In genomic region chr1:157157481-157158190, GRCh38 we compare ENCODE assay signal across 24 cellular contexts. TPM values are rescaled to one million over a fixed set of nuclear protein-coding genes. Genes with fewer than 3 reads are reported as not detected.
DNase-seq lines count a peak whose midpoint lies in the region; ATAC-seq, FAIRE-seq and TF ChIP-seq lines count a peak whose summit lies in the region.
"Had no signal": no experiment of that assay in that cellular context is flagged by ENCODE, and none has a peak within 500 bp of the region (broad histone marks: within the 10 kb centered on the region; RNA-seq: fewer than 3 reads in every experiment).

No MANE protein-coding gene starts in this region.

- H3K4me3 Mint-ChIP-seq in Caco-2 (ENCODE audit: unreplicated experiment): no peak overlapping the region
- H3K4me3 Mint-ChIP-seq: CD4-positive, alpha-beta memory T cell; central memory CD8-positive, alpha-beta T cell had no signal

- peak overlapping the region; percentile 81 for H2AFZ ChIP-seq in keratinocyte (ENCODE audit: control insufficient read depth, low read length)

- no peak overlapping the region for H3K27ac Mint-ChIP-seq in Caco-2 (ENCODE audit: unreplicated experiment)
- H3K27ac Mint-ChIP-seq: activated naive CD4-positive, alpha-beta T cell treated with anti-CD3 and anti-CD28 coated beads, Interleukin-2, amount 50 U/mL, for 72 hours; CD4-positive, alpha-beta memory T cell had no signal

- CTCF ChIA-PET in A673 (lab: Charles Lee) (interaction anchor here (2.3 to 4.1 kb wide), 2 partner anchors 67 to 69 kb away, joined by 7 to 98 read pairs; no protein-coding TSS in a partner anchor), Caco-2 (lab: Charles Lee) (interaction anchor here (1.7 to 4.8 kb wide), 3 partner anchors 23 to 84 kb away, joined by 7 to 132 read pairs (median 72); no protein-coding TSS in a partner anchor)

- H3K4me1 ChIP-seq in A673 (ENCODE audit: insufficient read depth, low read length, poor library complexity, severe bottlenecking): peaks cover 41% of the 10 kb centered on the region
- peaks cover 33% of the 10 kb centered on the region for H3K4me1 ChIP-seq in keratinocyte (ENCODE audit: control insufficient read depth, extremely low read depth, insufficient read depth, low read length)
- peaks cover 41% of the 10 kb centered on the region for H3K4me1 ChIP-seq in Caco-2

- H3K27ac ChIP-seq in A673 (ENCODE audit: low read depth, low read length, poor library complexity, severe bottlenecking): no peak overlapping the region
- no peak overlapping the region for H3K27ac ChIP-seq in keratinocyte (ENCODE audit: control insufficient read depth, insufficient read depth, low read length)
- H3K27ac ChIP-seq: ovary, tibial artery had no signal

- H3K9me3 Mint-ChIP-seq in Caco-2 (ENCODE audit: unreplicated experiment): no peaks in the 10 kb centered on the region
- H3K9me3 Mint-ChIP-seq: activated naive CD4-positive, alpha-beta T cell treated with anti-CD3 and anti-CD28 coated beads, Interleukin-2, amount 50 U/mL, for 72 hours; CD4-positive, alpha-beta memory T cell; central memory CD8-positive, alpha-beta T cell had no signal

- no peaks in the 10 kb centered on the region for H3K9me1 ChIP-seq in keratinocyte (ENCODE audit: control insufficient read depth, extremely low read depth, insufficient read depth, low read length)

- H3K36me3 Mint-ChIP-seq in Caco-2 (ENCODE audit: insufficient read depth, unreplicated experiment): no peaks in the 10 kb centered on the region
- H3K36me3 Mint-ChIP-seq: activated naive CD4-positive, alpha-beta T cell treated with anti-CD3 and anti-CD28 coated beads, Interleukin-2, amount 50 U/mL, for 72 hours; CD4-positive, alpha-beta memory T cell had no signal

- H3K27me3 Mint-ChIP-seq in Caco-2 (ENCODE audit: insufficient read depth, unreplicated experiment): no peaks in the 10 kb centered on the region

- H4K20me1 ChIP-seq in keratinocyte (ENCODE audit: control insufficient read depth, extremely low read depth, insufficient read depth, low read length): no peaks in the 10 kb centered on the region

- BruUV-seq in A673 (replicated peaks; lab: Mats Ljungman, UMichigan) (no TSS peak), Caco-2 (replicated peaks; lab: Mats Ljungman, UMichigan) (no TSS peak)

- H3K9ac ChIP-seq in keratinocyte (ENCODE audit: control insufficient read depth, extremely low read depth, insufficient read depth, low read length): no peak overlapping the region

- H3K27me3 ChIP-seq in A673 (replicated peaks; ENCODE audit: insufficient read depth, low read depth, low read length, poor library complexity) (no peaks in the 10 kb centered on the region), bronchial epithelial cell (ENCODE audit: control insufficient read depth, insufficient read depth, low read length) (no peaks in the 10 kb centered on the region), keratinocyte (ENCODE audit: control insufficient read depth, extremely low read depth, insufficient read depth, low read length) (no peaks in the 10 kb centered on the region), Caco-2 (replicated peaks; ENCODE audit: control insufficient read depth, insufficient read depth, low read length) (no peaks in the 10 kb centered on the region)
- H3K27me3 ChIP-seq: ovary had no signal

- DNase-seq in A673 (ENCODE audit: low spot score) (peak; percentile 51), NCI-H226 (peak; percentile 16), bronchial epithelial cell (ENCODE audit: low read depth) (peak; percentile 65), keratinocyte (ENCODE audit: low read depth, low spot score) (no peak), Caco-2 (no peak), OCI-M1 (lab: John Stamatoyannopoulos, UW) (no peak)
- DNase-seq in activated CD8-positive, alpha-beta memory T cell treated with anti-CD3 and anti-CD28 coated beads for 24 hours: no peak
- DNase-seq: activated CD4-positive, alpha-beta T cell treated with anti-CD3 and anti-CD28 coated beads for 4 hours; activated T-cell treated with anti-CD3 and anti-CD28 coated beads, Interleukin-2, amount 50 U/mL, for 1 hour; CD4-positive, alpha-beta memory T cell; KBM-7; midbrain; NCI-H1105 treated with DMSO at 0.1 percent for 48 hours; NK-92 treated with Interleukin-12 subunit alpha and Interleukin-12 subunit beta, amount 100 ng/mL, for 24 hours; ovary; SIG-M5; tibial artery had no signal

- dilution Hi-C loops in keratinocyte (cut with MboI; ENCODE audit: extremely low pct_ligation_motif_present, low sequenced_read_pairs): no loop called here

- H3K36me3 ChIP-seq in A673 (ENCODE audit: insufficient read depth, low read length, poor library complexity, severe bottlenecking): no peaks in the 10 kb centered on the region
- H3K36me3 ChIP-seq in bronchial epithelial cell (ENCODE audit: control insufficient read depth, insufficient read depth, low read length): no peaks in the 10 kb centered on the region
- H3K36me3 ChIP-seq in keratinocyte (ENCODE audit: control insufficient read depth in 2 of 2, extremely low read depth in 1 of 2, insufficient read depth in 2 of 2, low read length in 2 of 2): no peaks in the 10 kb centered on the region
- H3K36me3 ChIP-seq in Caco-2 (ENCODE audit: control insufficient read depth, insufficient read depth, low read length): no peaks in the 10 kb centered on the region
- H3K36me3 ChIP-seq: ovary, tibial artery had no signal

- TF ChIP-seq CTCF in A673 (conservative IDR thresholded peaks at IDR 0.05; ENCODE audit: low read depth, low read length) (no peak), bronchial epithelial cell (IDR thresholded peaks at IDR 0.05; ENCODE audit: insufficient read depth, low read length, severe bottlenecking) (no peak), keratinocyte (optimal IDR thresholded peaks at IDR 0.05 in 1 of 3, IDR thresholded peaks at IDR 0.05 in 1 of 3, conservative IDR thresholded peaks at IDR 0.05 in 1 of 3; ENCODE audit: extremely low read depth in 1 of 3, insufficient read depth in 2 of 3, low read length in 3 of 3) (no peak), Caco-2 (IDR thresholded peaks at IDR 0.05; ENCODE audit: insufficient read depth in 1 of 2, low read depth in 1 of 2, low read length in 1 of 2, severe bottlenecking in 1 of 2, unreplicated experiment in 1 of 2) (no peak)

- no peak for FAIRE-seq in bronchial epithelial cell (lab: Jason Lieb, UNC)
- peak; percentile 46 for FAIRE-seq in keratinocyte (lab: Jason Lieb, UNC)
- FAIRE-seq: endometrium, GM12878, islet of Langerhans had no signal

- POLR2A ChIA-PET in A673 (lab: Charles Lee; ENCODE audit: low non-redundant PET): no interaction called here
- POLR2A ChIA-PET in Caco-2 (lab: Charles Lee): no interaction called here

- intact Hi-C loops in A673 (cut with micrococcal nuclease; ENCODE audit: unreplicated experiment) (loop anchor here (10.0 kb wide), 1 partner anchor 263 kb away; the partner anchor contains the start of gene PEAR1), Caco-2 (cut with micrococcal nuclease; ENCODE audit: unreplicated experiment) (loop anchor here (5.0 kb wide), 1 partner anchor 110 kb away; the partner anchor contains the start of gene ARHGEF11)

- H3K4me1 Mint-ChIP-seq in Caco-2 (ENCODE audit: low read depth, unreplicated experiment): peaks cover 40% of the 10 kb centered on the region

- no peak for ATAC-seq in HG03460 (IDR thresholded peaks at IDR 0.05; ENCODE audit: unreplicated experiment)
- ATAC-seq: activated naive CD4-positive, alpha-beta T cell treated with anti-CD3 and anti-CD28 coated beads, Interleukin-2, amount 50 U/mL, for 72 hours; GM12878 had no signal

- no peaks in the 10 kb centered on the region for H3K9me3 ChIP-seq in A673 (ENCODE audit: low read depth, low read length, poor library complexity, severe bottlenecking)
- H3K9me3 ChIP-seq in keratinocyte (ENCODE audit: control insufficient read depth, low read depth, low read length): no peaks in the 10 kb centered on the region
- no peaks in the 10 kb centered on the region for H3K9me3 ChIP-seq in Caco-2
- H3K9me3 ChIP-seq: ovary, tibial artery had no signal

- H3K79me2 ChIP-seq in keratinocyte (ENCODE audit: control insufficient read depth, insufficient read depth, low read length): no peaks in the 10 kb centered on the region

- H3K4me2 ChIP-seq in keratinocyte (ENCODE audit: control insufficient read depth, extremely low read depth, insufficient read depth, low read depth, low read length): peak overlapping the region; percentile 42

- H3K4me3 ChIP-seq in A673 (ENCODE audit: low read depth, low read length, poor library complexity, severe bottlenecking): no peak overlapping the region
- no peak overlapping the region for H3K4me3 ChIP-seq in bronchial epithelial cell (ENCODE audit: low read depth, low read length)
- H3K4me3 ChIP-seq in keratinocyte (ENCODE audit: control insufficient read depth in 2 of 3, extremely low read depth in 1 of 3, insufficient read depth in 2 of 3, low read depth in 1 of 3, low read length in 3 of 3): no peak overlapping the region
- H3K4me3 ChIP-seq in Caco-2 (ENCODE audit: low read depth, low read length): no peak overlapping the region
- H3K4me3 ChIP-seq: GM12878, ovary, tibial artery had no signal

RNA-seq across cellular contexts. Expression of gene ETV3, which starts 19.4 kb away (rescaled TPM):
- 40.0 and 46.1 TPM in 2 replicates for total RNA-seq in A673 (2021)
- total RNA-seq in bronchial epithelial cell: 17.1 and 17.9 TPM in 2 replicates
- polyA plus RNA-seq in keratinocyte: 16.7 to 22.3 TPM (median 21.2 TPM) in 3 replicates
- 16.0 TPM for polyA plus RNA-seq in keratinocyte (2011; ENCODE audit: low read depth)
- polyA plus RNA-seq in keratinocyte (2011; cell fraction: cytosol; rRNA removed): 11.0 and 14.0 TPM in 2 replicates
- 34.6 and 39.9 TPM in 2 replicates for polyA plus RNA-seq in keratinocyte (2011; cell fraction: nucleus; rRNA removed)
- polyA plus RNA-seq in keratinocyte (2012; ENCODE audit: low replicate concordance): 20.3 and 25.8 TPM in 2 replicates
- polyA minus RNA-seq in keratinocyte: 23.1 to 53.1 TPM (median 42.1 TPM) in 3 replicates
- 25.3 TPM for polyA minus RNA-seq in keratinocyte (2011; cell fraction: cytosol; rRNA and poly(A)+ RNA removed)
- polyA minus RNA-seq in keratinocyte (2011; cell fraction: nucleus; rRNA and poly(A)+ RNA removed): 31.2 and 45.8 TPM in 2 replicates
- total RNA-seq in Caco-2 (2022): 25.8 and 27.5 TPM in 2 replicates

RNA-seq across cellular contexts. Expression of gene ETV3L, which starts 58.0 kb away (rescaled TPM):
- total RNA-seq in A673 (2021) (not detected in 2 replicates), bronchial epithelial cell (not detected in 2 replicates), Caco-2 (2022) (not detected in 2 replicates)
- polyA plus RNA-seq in keratinocyte: not detected in 3 replicates
- polyA plus RNA-seq in keratinocyte (2011; ENCODE audit: low read depth): not detected
- polyA plus RNA-seq in keratinocyte (2011; cell fraction: cytosol; rRNA removed): not detected in 2 replicates
- not detected in 2 replicates for polyA plus RNA-seq in keratinocyte (2011; cell fraction: nucleus; rRNA removed)
- not detected in 2 replicates for polyA plus RNA-seq in keratinocyte (2012; ENCODE audit: low replicate concordance)
- not detected in 3 replicates for polyA minus RNA-seq in keratinocyte
- polyA minus RNA-seq in keratinocyte (2011; cell fraction: cytosol; rRNA and poly(A)+ RNA removed): not detected
- not detected in 2 replicates for polyA minus RNA-seq in keratinocyte (2011; cell fraction: nucleus; rRNA and poly(A)+ RNA removed)
- total RNA-seq: A172; activated naive CD4-positive, alpha-beta T cell treated with anti-CD3 and anti-CD28 coated beads, Interleukin-2, amount 50 U/mL, for 72 hours; CD4-positive, alpha-beta memory T cell; ovary had no signal
- polyA plus RNA-seq: CD4-positive, alpha-beta memory T cell; ovary had no signal

Comparison
In these comparisons a context has a peak if more than half of its experiments do, and no peak if none do; other contexts are left out.
1. DNase-seq: peak in A673 (single experiment), NCI-H226 (single experiment) and bronchial epithelial cell (single experiment); none in keratinocyte (single experiment), Caco-2 (0 of 2), OCI-M1 (single experiment) and activated CD8-positive, alpha-beta memory T cell treated with anti-CD3 and anti-CD28 coated beads for 24 hours (single experiment).